8 cellular contexts compared by ENCODE assay signal in the genomic region with DNA sequence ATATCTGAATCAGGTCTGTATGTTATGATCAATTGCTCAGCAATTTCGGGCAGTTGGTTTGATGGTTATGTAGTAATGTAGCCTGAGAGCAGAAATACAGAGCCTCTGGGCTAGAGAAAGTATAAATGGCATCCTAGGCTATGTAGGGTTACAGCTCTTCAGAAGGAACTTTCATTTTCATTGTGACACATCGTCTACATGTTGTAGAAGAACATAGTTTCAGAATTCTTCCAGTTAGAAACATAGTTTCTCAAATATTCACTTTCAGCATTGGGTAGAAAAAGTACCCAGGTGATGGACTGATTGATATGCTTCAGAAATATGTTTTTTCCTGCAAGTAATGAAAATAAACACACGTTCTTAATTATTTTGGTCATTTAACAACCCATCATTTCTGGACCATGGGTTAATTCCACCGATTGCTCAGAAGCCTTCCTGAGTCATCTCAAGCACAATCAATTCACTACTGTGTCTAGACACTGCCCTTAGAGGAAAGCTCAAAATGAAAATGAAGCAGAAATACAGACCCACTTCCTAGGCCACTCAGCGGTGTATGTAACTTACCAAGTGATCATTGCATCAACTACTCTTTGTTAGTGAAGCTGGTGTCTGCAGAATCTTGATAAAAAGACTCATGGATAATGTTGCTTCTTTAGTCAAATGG.
A peak's percentile ranks its signal among the peaks of the same experiment; 100 is the strongest.
DNase-seq lines count a peak whose midpoint lies in the region; ATAC-seq lines count a peak whose summit lies in the region.

No MANE protein-coding gene starts in this region.

- no peak overlapping the region for H3K4ac ChIP-seq in mesendoderm (ENCODE audit: low read depth, low read length)

- H3K4me2 ChIP-seq in Karpas-422 (ENCODE audit: low read depth, low read length, poor library complexity, severe bottlenecking) (peak overlapping the region; percentile 31), mesendoderm (ENCODE audit: low read length) (no peak overlapping the region)

- no peaks in the 10 kb centered on the region for H3K9me3 ChIP-seq in Karpas-422 (ENCODE audit: low read length)

- intact Hi-C loops in posterior vena cava (cut with DNase I) = no loop called here

- H2AFZ ChIP-seq in Karpas-422 (ENCODE audit: low read length) = no peak overlapping the region

- no peak overlapping the region for H3K23ac ChIP-seq in mesendoderm (ENCODE audit: low read length)

- H3K27ac ChIP-seq in Karpas-422 (ENCODE audit: low read length) (no peak overlapping the region), mesendoderm (ENCODE audit: low read depth, low read length) (no peak overlapping the region)

- no peak overlapping the region for H4K8ac ChIP-seq in mesendoderm (ENCODE audit: low read depth, low read length)

- H4K5ac ChIP-seq in mesendoderm (ENCODE audit: low read length) = no peak overlapping the region

- H3K4me1 ChIP-seq in Karpas-422 (ENCODE audit: low read length) = peaks cover 4% of the 10 kb centered on the region; the same call in 1 of the 2 replicates
- no peaks in the 10 kb centered on the region for H3K4me1 ChIP-seq in mesendoderm (ENCODE audit: control insufficient read depth, low read depth, low read length)

- no peaks in the 10 kb centered on the region for H4K20me1 ChIP-seq in Karpas-422 (ENCODE audit: insufficient read depth, low read depth, low read length)

- H3K4me3 ChIP-seq in Karpas-422 (ENCODE audit: low read length) (no peak overlapping the region), mesendoderm (ENCODE audit: low read length) (no peak overlapping the region)

- H3K18ac ChIP-seq in mesendoderm (ENCODE audit: low read length) = no peak overlapping the region

- H3K79me1 ChIP-seq in mesendoderm (ENCODE audit: low read length) = no peaks in the 10 kb centered on the region

- no peaks in the 10 kb centered on the region for H3K36me3 ChIP-seq in Karpas-422 (ENCODE audit: insufficient read depth, low read length)
- H3K36me3 ChIP-seq in mesendoderm (ENCODE audit: control insufficient read depth, insufficient read depth, low read length) = no peaks in the 10 kb centered on the region

- H3K27me3 ChIP-seq in Karpas-422 (ENCODE audit: low read length) = no peaks in the 10 kb centered on the region
- H3K27me3 ChIP-seq in mesendoderm (ENCODE audit: insufficient read depth, low read length, poor library complexity) = no peaks in the 10 kb centered on the region

- H2BK15ac ChIP-seq in mesendoderm (replicated peaks; ENCODE audit: low read depth) = no peak overlapping the region

- H3K9ac ChIP-seq in Karpas-422 (ENCODE audit: low read length) (no peak overlapping the region), mesendoderm (ENCODE audit: low read length) (no peak overlapping the region)

- no peak for DNase-seq in Karpas-422
- peak; percentile 19 for DNase-seq in kidney tubule cell (ENCODE audit: low spot score)
- DNase-seq in posterior vena cava (ENCODE audit: low spot score) = no peak
- no peak for DNase-seq in NCI-H1105 (lab: John Stamatoyannopoulos, UW)
- no peak for DNase-seq in mesendoderm
- no peak for DNase-seq in mucosa of gallbladder (ENCODE audit: low spot score)

- H2BK5ac ChIP-seq in mesendoderm (ENCODE audit: low read length) = no peak overlapping the region

- no peaks in the 10 kb centered on the region for H3K9me2 ChIP-seq in Karpas-422 (replicated peaks; ENCODE audit: insufficient read depth, low read length)

- ATAC-seq in GM18858 (IDR thresholded peaks at IDR 0.05; ENCODE audit: unreplicated experiment) (peak; percentile 92), GM21786 (IDR thresholded peaks at IDR 0.05; ENCODE audit: unreplicated experiment) (peak; percentile 98)

- no peaks in the 10 kb centered on the region for H3K79me2 ChIP-seq in Karpas-422 (ENCODE audit: low read length)
- no peaks in the 10 kb centered on the region for H3K79me2 ChIP-seq in mesendoderm (ENCODE audit: control insufficient read depth, insufficient read depth, low read length)

- no peak overlapping the region for H2BK120ac ChIP-seq in mesendoderm (ENCODE audit: low read depth, low read length)

- WGBS in mesendoderm (ENCODE audit: extremely low coverage, insufficient coverage, low lambda C conversion rate) = 100% methylated on average over 1 of the region's 5 CpGs

- no peak overlapping the region for H2AK5ac ChIP-seq in mesendoderm (ENCODE audit: low read length)

- no peak overlapping the region for H3K56ac ChIP-seq in mesendoderm (ENCODE audit: low read length)
